ENCODE assay signal across 1 cellular context in the genomic region with DNA sequence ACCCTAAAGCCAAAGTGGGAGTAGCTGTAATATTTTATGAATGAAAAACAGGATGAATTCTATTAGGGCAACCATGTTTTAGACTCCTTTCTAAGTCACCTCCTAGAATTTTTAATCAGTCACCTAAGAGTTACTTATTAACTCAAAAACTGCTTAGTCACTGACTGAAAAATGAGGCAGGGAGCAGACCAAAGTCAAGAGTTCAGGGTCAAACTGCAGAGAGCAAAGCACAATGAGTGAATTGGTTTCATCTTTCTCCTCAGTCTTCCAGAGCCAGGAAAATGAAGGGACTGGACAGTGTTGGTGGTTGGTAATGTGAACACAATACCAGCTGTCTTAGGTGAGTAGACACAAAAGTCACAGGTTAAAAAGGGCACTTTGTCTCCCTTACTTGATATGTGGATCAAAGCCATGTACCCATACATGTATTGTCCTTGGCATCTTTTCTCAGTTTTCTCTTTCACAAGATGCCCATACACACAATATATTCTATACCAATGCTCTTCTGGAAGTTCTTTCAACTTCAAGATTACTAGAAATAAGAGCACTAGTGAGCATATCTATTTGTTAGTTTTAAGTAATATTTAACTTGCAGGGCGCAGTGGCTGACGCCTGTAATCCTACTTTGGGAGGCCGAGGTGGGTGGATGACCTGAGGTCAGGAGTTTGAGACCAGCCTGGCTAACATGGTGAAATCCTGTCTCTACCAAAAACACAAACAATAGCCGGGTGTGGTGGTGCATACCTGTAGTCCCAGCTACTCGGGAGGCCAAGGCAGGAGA.
TF ChIP-seq lines count a peak whose summit lies in the region.

No MANE protein-coding gene starts in this region.

TF ChIP-seq in HepG2, 621 proteins besides CTCF, POLR2A, EP300 and RAD21 (continued from another document and continues in another):
- TF ChIP-seq, protein P1, sequence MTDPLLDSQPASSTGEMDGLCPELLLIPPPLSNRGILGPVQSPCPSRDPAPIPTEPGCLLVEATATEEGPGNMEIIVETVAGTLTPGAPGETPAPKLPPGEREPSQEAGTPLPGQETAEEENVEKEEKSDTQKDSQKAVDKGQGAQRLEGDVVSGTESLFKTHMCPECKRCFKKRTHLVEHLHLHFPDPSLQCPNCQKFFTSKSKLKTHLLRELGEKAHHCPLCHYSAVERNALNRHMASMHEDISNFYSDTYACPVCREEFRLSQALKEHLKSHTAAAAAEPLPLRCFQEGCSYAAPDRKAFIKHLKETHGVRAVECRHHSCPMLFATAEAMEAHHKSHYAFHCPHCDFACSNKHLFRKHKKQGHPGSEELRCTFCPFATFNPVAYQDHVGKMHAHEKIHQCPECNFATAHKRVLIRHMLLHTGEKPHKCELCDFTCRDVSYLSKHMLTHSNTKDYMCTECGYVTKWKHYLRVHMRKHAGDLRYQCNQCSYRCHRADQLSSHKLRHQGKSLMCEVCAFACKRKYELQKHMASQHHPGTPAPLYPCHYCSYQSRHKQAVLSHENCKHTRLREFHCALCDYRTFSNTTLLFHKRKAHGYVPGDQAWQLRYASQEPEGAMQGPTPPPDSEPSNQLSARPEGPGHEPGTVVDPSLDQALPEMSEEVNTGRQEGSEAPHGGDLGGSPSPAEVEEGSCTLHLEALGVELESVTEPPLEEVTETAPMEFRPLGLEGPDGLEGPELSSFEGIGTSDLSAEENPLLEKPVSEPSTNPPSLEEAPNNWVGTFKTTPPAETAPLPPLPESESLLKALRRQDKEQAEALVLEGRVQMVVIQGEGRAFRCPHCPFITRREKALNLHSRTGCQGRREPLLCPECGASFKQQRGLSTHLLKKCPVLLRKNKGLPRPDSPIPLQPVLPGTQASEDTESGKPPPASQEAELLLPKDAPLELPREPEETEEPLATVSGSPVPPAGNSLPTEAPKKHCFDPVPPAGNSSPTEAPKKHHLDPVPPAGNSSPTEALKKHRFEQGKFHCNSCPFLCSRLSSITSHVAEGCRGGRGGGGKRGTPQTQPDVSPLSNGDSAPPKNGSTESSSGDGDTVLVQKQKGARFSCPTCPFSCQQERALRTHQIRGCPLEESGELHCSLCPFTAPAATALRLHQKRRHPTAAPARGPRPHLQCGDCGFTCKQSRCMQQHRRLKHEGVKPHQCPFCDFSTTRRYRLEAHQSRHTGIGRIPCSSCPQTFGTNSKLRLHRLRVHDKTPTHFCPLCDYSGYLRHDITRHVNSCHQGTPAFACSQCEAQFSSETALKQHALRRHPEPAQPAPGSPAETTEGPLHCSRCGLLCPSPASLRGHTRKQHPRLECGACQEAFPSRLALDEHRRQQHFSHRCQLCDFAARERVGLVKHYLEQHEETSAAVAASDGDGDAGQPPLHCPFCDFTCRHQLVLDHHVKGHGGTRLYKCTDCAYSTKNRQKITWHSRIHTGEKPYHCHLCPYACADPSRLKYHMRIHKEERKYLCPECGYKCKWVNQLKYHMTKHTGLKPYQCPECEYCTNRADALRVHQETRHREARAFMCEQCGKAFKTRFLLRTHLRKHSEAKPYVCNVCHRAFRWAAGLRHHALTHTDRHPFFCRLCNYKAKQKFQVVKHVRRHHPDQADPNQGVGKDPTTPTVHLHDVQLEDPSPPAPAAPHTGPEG (CRISPR knock-in tag; IDR thresholded peaks at IDR 0.05), result no peak
- TF ChIP-seq JUNB (CRISPR knock-in tag; IDR thresholded peaks at IDR 0.05; ENCODE audit: borderline replicate concordance), result peak; percentile 74; the same call in 1 of the 2 replicates
- no peak for TF ChIP-seq PAF1 (CRISPR knock-in tag; IDR thresholded peaks at IDR 0.05)
- TF ChIP-seq, protein P2, sequence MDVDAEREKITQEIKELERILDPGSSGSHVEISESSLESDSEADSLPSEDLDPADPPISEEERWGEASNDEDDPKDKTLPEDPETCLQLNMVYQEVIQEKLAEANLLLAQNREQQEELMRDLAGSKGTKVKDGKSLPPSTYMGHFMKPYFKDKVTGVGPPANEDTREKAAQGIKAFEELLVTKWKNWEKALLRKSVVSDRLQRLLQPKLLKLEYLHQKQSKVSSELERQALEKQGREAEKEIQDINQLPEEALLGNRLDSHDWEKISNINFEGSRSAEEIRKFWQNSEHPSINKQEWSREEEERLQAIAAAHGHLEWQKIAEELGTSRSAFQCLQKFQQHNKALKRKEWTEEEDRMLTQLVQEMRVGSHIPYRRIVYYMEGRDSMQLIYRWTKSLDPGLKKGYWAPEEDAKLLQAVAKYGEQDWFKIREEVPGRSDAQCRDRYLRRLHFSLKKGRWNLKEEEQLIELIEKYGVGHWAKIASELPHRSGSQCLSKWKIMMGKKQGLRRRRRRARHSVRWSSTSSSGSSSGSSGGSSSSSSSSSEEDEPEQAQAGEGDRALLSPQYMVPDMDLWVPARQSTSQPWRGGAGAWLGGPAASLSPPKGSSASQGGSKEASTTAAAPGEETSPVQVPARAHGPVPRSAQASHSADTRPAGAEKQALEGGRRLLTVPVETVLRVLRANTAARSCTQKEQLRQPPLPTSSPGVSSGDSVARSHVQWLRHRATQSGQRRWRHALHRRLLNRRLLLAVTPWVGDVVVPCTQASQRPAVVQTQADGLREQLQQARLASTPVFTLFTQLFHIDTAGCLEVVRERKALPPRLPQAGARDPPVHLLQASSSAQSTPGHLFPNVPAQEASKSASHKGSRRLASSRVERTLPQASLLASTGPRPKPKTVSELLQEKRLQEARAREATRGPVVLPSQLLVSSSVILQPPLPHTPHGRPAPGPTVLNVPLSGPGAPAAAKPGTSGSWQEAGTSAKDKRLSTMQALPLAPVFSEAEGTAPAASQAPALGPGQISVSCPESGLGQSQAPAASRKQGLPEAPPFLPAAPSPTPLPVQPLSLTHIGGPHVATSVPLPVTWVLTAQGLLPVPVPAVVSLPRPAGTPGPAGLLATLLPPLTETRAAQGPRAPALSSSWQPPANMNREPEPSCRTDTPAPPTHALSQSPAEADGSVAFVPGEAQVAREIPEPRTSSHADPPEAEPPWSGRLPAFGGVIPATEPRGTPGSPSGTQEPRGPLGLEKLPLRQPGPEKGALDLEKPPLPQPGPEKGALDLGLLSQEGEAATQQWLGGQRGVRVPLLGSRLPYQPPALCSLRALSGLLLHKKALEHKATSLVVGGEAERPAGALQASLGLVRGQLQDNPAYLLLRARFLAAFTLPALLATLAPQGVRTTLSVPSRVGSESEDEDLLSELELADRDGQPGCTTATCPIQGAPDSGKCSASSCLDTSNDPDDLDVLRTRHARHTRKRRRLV (CRISPR knock-in tag; IDR thresholded peaks at IDR 0.05), result no peak
- no peak for TF ChIP-seq TBP (CRISPR knock-in tag; IDR thresholded peaks at IDR 0.05)
- no peak for TF ChIP-seq ZNF530 (CRISPR knock-in tag; IDR thresholded peaks at IDR 0.05; ENCODE audit: low read depth)
- TF ChIP-seq KDM2A (CRISPR knock-in tag; IDR thresholded peaks at IDR 0.05; ENCODE audit: borderline replicate concordance, low read depth), result no peak
- TF ChIP-seq, protein P3, sequence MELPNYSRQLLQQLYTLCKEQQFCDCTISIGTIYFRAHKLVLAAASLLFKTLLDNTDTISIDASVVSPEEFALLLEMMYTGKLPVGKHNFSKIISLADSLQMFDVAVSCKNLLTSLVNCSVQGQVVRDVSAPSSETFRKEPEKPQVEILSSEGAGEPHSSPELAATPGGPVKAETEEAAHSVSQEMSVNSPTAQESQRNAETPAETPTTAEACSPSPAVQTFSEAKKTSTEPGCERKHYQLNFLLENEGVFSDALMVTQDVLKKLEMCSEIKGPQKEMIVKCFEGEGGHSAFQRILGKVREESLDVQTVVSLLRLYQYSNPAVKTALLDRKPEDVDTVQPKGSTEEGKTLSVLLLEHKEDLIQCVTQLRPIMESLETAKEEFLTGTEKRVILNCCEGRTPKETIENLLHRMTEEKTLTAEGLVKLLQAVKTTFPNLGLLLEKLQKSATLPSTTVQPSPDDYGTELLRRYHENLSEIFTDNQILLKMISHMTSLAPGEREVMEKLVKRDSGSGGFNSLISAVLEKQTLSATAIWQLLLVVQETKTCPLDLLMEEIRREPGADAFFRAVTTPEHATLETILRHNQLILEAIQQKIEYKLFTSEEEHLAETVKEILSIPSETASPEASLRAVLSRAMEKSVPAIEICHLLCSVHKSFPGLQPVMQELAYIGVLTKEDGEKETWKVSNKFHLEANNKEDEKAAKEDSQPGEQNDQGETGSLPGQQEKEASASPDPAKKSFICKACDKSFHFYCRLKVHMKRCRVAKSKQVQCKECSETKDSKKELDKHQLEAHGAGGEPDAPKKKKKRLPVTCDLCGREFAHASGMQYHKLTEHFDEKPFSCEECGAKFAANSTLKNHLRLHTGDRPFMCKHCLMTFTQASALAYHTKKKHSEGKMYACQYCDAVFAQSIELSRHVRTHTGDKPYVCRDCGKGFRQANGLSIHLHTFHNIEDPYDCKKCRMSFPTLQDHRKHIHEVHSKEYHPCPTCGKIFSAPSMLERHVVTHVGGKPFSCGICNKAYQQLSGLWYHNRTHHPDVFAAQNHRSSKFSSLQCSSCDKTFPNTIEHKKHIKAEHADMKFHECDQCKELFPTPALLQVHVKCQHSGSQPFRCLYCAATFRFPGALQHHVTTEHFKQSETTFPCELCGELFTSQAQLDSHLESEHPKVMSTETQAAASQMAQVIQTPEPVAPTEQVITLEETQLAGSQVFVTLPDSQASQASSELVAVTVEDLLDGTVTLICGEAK (IDR thresholded peaks at IDR 0.05), result no peak
- TF ChIP-seq, protein P3 (CRISPR knock-in tag; IDR thresholded peaks at IDR 0.05), result no peak; the same call in 1 of the 2 replicates
- TF ChIP-seq ZNF7 (CRISPR knock-in tag; IDR thresholded peaks at IDR 0.05), result no peak
- 0 out of 2 replicates have a peak, but pooled peaks have one; percentile 27 for TF ChIP-seq ZNF343 (CRISPR knock-in tag; IDR thresholded peaks at IDR 0.05)
- TF ChIP-seq, protein P4, sequence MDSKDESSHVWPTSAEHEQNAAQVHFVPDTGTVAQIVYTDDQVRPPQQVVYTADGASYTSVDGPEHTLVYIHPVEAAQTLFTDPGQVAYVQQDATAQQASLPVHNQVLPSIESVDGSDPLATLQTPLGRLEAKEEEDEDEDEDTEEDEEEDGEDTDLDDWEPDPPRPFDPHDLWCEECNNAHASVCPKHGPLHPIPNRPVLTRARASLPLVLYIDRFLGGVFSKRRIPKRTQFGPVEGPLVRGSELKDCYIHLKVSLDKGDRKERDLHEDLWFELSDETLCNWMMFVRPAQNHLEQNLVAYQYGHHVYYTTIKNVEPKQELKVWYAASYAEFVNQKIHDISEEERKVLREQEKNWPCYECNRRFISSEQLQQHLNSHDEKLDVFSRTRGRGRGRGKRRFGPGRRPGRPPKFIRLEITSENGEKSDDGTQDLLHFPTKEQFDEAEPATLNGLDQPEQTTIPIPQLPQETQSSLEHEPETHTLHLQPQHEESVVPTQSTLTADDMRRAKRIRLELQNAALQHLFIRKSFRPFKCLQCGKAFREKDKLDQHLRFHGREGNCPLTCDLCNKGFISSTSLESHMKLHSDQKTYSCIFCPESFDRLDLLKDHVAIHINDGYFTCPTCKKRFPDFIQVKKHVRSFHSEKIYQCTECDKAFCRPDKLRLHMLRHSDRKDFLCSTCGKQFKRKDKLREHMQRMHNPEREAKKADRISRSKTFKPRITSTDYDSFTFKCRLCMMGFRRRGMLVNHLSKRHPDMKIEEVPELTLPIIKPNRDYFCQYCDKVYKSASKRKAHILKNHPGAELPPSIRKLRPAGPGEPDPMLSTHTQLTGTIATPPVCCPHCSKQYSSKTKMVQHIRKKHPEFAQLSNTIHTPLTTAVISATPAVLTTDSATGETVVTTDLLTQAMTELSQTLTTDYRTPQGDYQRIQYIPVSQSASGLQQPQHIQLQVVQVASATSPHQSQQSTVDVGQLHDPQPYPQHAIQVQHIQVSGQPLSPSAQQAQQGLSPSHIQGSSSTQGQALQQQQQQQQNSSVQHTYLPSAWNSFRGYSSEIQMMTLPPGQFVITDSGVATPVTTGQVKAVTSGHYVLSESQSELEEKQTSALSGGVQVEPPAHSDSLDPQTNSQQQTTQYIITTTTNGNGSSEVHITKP (CRISPR knock-in tag; IDR thresholded peaks at IDR 0.05; ENCODE audit: low read depth), result no peak
- no peak for TF ChIP-seq CC2D1A (CRISPR knock-in tag; IDR thresholded peaks at IDR 0.05)
- TF ChIP-seq FOXO1 (CRISPR knock-in tag; IDR thresholded peaks at IDR 0.05), result peak; percentile 74
- TF ChIP-seq SNAI1 (CRISPR knock-in tag; IDR thresholded peaks at IDR 0.05; ENCODE audit: borderline replicate concordance), result no peak
- TF ChIP-seq HMG20B (CRISPR knock-in tag; conservative IDR thresholded peaks at IDR 0.05), result 0 out of 2 replicates have a peak, but pooled peaks have one; percentile 44
- TF ChIP-seq HDAC1 (CRISPR knock-in tag; IDR thresholded peaks at IDR 0.05), result peak; percentile 88
- TF ChIP-seq ZNF605 (CRISPR knock-in tag; IDR thresholded peaks at IDR 0.05), result peak; percentile 59; the same call in 1 of the 2 replicates
- TF ChIP-seq NR3C1 (CRISPR knock-in tag; IDR thresholded peaks at IDR 0.05), result no peak
- TF ChIP-seq IRX3 (CRISPR knock-in tag; IDR thresholded peaks at IDR 0.05; ENCODE audit: borderline replicate concordance, low read depth), result no peak
- TF ChIP-seq SMAD1 (CRISPR knock-in tag; IDR thresholded peaks at IDR 0.05; ENCODE audit: borderline replicate concordance, low read depth), result no peak
- peak; percentile 82; the same call in 1 of the 2 replicates for TF ChIP-seq ZNF12 (CRISPR knock-in tag; IDR thresholded peaks at IDR 0.05)
- peak; percentile 95 for TF ChIP-seq FOSL2 (CRISPR knock-in tag; IDR thresholded peaks at IDR 0.05)
- peak; percentile 51; the same call in 1 of the 2 replicates for TF ChIP-seq HOXD1 (CRISPR knock-in tag; IDR thresholded peaks at IDR 0.05)
- TF ChIP-seq ZNF180 (CRISPR knock-in tag; IDR thresholded peaks at IDR 0.05; ENCODE audit: borderline replicate concordance, low read depth), result no peak
- TF ChIP-seq SRSF9 (IDR thresholded peaks at IDR 0.05; ENCODE audit: borderline replicate concordance, insufficient read depth, low read depth, low read length, poor library complexity, severe bottlenecking), result no peak
- no peak for TF ChIP-seq REL (CRISPR knock-in tag; conservative IDR thresholded peaks at IDR 0.05)
- no peak for TF ChIP-seq TAF1 (CRISPR knock-in tag; IDR thresholded peaks at IDR 0.05)
